Comparison of ENCODE assay signal across 14 cellular contexts in genomic region chr10:8058274-8059111, GRCh38. TPM values are rescaled to one million over a fixed set of nuclear protein-coding genes. Genes with fewer than 3 reads are reported as not detected.
DNase-seq lines count a peak whose midpoint lies in the region; ATAC-seq, FAIRE-seq and TF ChIP-seq lines count a peak whose summit lies in the region.
"Had no signal": no experiment of that assay in that cellular context is flagged by ENCODE, and none has a peak within 500 bp of the region (broad histone marks: within the 10 kb centered on the region; RNA-seq: fewer than 3 reads in every experiment).

No MANE protein-coding gene starts in this region.

- H3K36me3 ChIP-seq in HUES6 (ENCODE audit: control insufficient read depth, insufficient read depth, low read length) (no peaks in the 10 kb centered on the region), H1 (ENCODE audit: control insufficient read depth in 2 of 4, insufficient read depth in 4 of 4, low read length in 3 of 4) (no peaks in the 10 kb centered on the region), brain microvascular endothelial cell (replicated peaks) (no peaks in the 10 kb centered on the region)
- H3K36me3 ChIP-seq: BLaER1 treated with 17β-estradiol and CSF1 and Interleukin-3, amounts not matched to agents 10 nM and 100 nM; WERI-Rb-1 had no signal

- no peaks in the 10 kb centered on the region for H3K79me2 ChIP-seq in H1 (ENCODE audit: control insufficient read depth in 1 of 2, insufficient read depth in 2 of 2, low read length in 2 of 2)

- peak overlapping the region; percentile 94 for H3K4me3 Mint-ChIP-seq in CD4-positive, alpha-beta T cell
- H3K4me3 Mint-ChIP-seq in nephron progenitor cell = peak overlapping the region; percentile 60

- WGBS in H1 (ENCODE audit: extremely low coverage in 1 of 2, insufficient coverage in 1 of 2, insufficient read length in 1 of 2, insufficient replicate concordance in 2 of 2, low coverage in 1 of 2, low lambda C conversion rate in 2 of 2, missing lambda C conversion rate in 1 of 2), 2 experiments = 2% methylated on average over 28 of the region's 45 CpGs; no CpG with 5 or more reads in 1 of the 2 experiments

- H3K27me3 ChIP-seq in CD4-positive, alpha-beta T cell (ENCODE audit: control insufficient read depth, insufficient read depth, low read length) = no peaks in the 10 kb centered on the region
- H3K27me3 ChIP-seq in HUES6 (ENCODE audit: control insufficient read depth, insufficient read depth, low read length) (peaks cover 98% of the 10 kb centered on the region), H1 (replicated peaks in 1 of 4; ENCODE audit: control insufficient read depth in 3 of 4, extremely low read depth in 1 of 4, insufficient read depth in 3 of 4, low read length in 3 of 4) (peaks cover 71 to 98% (median 94%) of the 10 kb centered on the region in 4 experiments), brain microvascular endothelial cell (replicated peaks) (peaks cover 75% of the 10 kb centered on the region)

- no peak overlapping the region for H2AFZ ChIP-seq in H1 (ENCODE audit: low read length)

- no peak overlapping the region for H3K56ac ChIP-seq in H1 (replicated peaks; ENCODE audit: insufficient read length, low read depth, low read length)

- no peak overlapping the region for H3K23ac ChIP-seq in H1 (ENCODE audit: insufficient read length)

- peak overlapping the region; percentile 19 for H4K91ac ChIP-seq in H1 (replicated peaks; ENCODE audit: insufficient read length, low read length)

- peaks cover 86% of the 10 kb centered on the region for H3K36me3 Mint-ChIP-seq in CD4-positive, alpha-beta T cell (ENCODE audit: low read depth)
- H3K36me3 Mint-ChIP-seq in nephron progenitor cell (ENCODE audit: low read depth) = no peaks in the 10 kb centered on the region

- TF ChIP-seq POLR2A in H1 (IDR thresholded peaks at IDR 0.05; ENCODE audit: control extremely low read depth in 1 of 2, low read depth in 2 of 2, low read length in 2 of 2) = no peak

- in situ Hi-C loops in brain microvascular endothelial cell (cut with HindIII; ENCODE audit: low pct_ligation_motif_present, low sequenced_read_pairs) = no loop called here

- H3K27ac Mint-ChIP-seq in CD4-positive, alpha-beta T cell = peak overlapping the region; percentile 97
- H3K27ac Mint-ChIP-seq in nephron progenitor cell = no peak overlapping the region

- peak overlapping the region; percentile 50; the same call in 1 of the 2 replicates for H2BK12ac ChIP-seq in H1 (ENCODE audit: low read depth, low read length)

- peak overlapping the region; percentile 68 to 84 for H3K4me2 ChIP-seq in H1 (ENCODE audit: insufficient read depth in 1 of 2, low read depth in 2 of 2, low read length in 2 of 2)

- H3K27me3 Mint-ChIP-seq in CD4-positive, alpha-beta T cell = peaks cover 10% of the 10 kb centered on the region
- H3K27me3 Mint-ChIP-seq in nephron progenitor cell (ENCODE audit: low read depth, poor library complexity) = peaks cover 87% of the 10 kb centered on the region

- no peak overlapping the region for H3K4ac ChIP-seq in H1 (replicated peaks; ENCODE audit: insufficient read length, low read depth, low read length)

- TF ChIP-seq EP300 in H1 (IDR thresholded peaks at IDR 0.05; ENCODE audit: borderline replicate concordance in 1 of 2, low read depth in 2 of 2, low read length in 2 of 2) = peak in 1 of 2 experiments; percentile 15; a peak in 1 of 3 replicates

- H2BK5ac ChIP-seq in H1 (ENCODE audit: low read depth, low read length) = no peak overlapping the region; the same call in 1 of the 2 replicates

- peaks cover 78% of the 10 kb centered on the region for H3K4me1 Mint-ChIP-seq in CD4-positive, alpha-beta T cell (ENCODE audit: low read depth)
- peaks cover 89% of the 10 kb centered on the region for H3K4me1 Mint-ChIP-seq in nephron progenitor cell

- H3K23me2 ChIP-seq in H1 (ENCODE audit: low read depth, low read length) = peaks cover 19% of the 10 kb centered on the region

- peak overlapping the region; percentile 81; the same call in 1 of the 2 replicates for H2BK15ac ChIP-seq in H1 (ENCODE audit: low read length)

- no peak overlapping the region; the same call in 1 of the 2 replicates for H4K8ac ChIP-seq in H1 (ENCODE audit: extremely low read depth, insufficient read depth, low read length)

- CTCF ChIA-PET in CD4-positive, alpha-beta T cell (lab: Charles Lee) = no interaction called here
- CTCF ChIA-PET in H1 (lab: Charles Lee; ENCODE audit: partially characterized antibody) = interaction anchor here (0.9 to 3.0 kb wide), 5 partner anchors 9 to 284 kb away, joined by 3 to 13 read pairs (median 4); no protein-coding TSS in a partner anchor

- H3K9me3 Mint-ChIP-seq in CD4-positive, alpha-beta T cell = no peaks in the 10 kb centered on the region
- H3K9me3 Mint-ChIP-seq in nephron progenitor cell = no peaks in the 10 kb centered on the region

- H3K14ac ChIP-seq in H1 (ENCODE audit: insufficient read length) = no peak overlapping the region

- H2BK120ac ChIP-seq in H1 (replicated peaks; ENCODE audit: low read depth, low read length) = no peak overlapping the region

- 0 out of 2 replicates have a peak overlapping the region, but pooled peaks have one; percentile 1 for H2AK5ac ChIP-seq in H1 (ENCODE audit: low read depth, low read length)

- 0 out of 2 replicates have a peak overlapping the region, but pooled peaks have one; percentile 66 for H2BK20ac ChIP-seq in H1 (ENCODE audit: low read length)

- no peak for DNase-seq in CD4-positive, alpha-beta T cell
- DNase-seq in H1 (ENCODE audit: low read depth in 1 of 2, low spot score in 2 of 2) = peak in 1 of 2 experiments; percentile 67
- no peak for DNase-seq in nephron progenitor cell
- DNase-seq in middle frontal gyrus (ENCODE audit: extremely low spot score, low spot score) = no peak
- DNase-seq in brain microvascular endothelial cell = no peak
- DNase-seq in NCI-H1048 (lab: John Stamatoyannopoulos, UW) = no peak
- DNase-seq: NCI-H1092 treated with DMSO at 0.1 percent for 48 hours, NCI-H524 treated with DMSO at 0.1 percent for 48 hours, SHP77, WERI-Rb-1 had no signal

- POLR2A ChIA-PET in CD4-positive, alpha-beta T cell (lab: Charles Lee) = interaction anchor here (0.6 to 4.4 kb wide), 11 partner anchors 7 to 1038 kb away, joined by 3 to 64 read pairs (median 14); no protein-coding TSS in a partner anchor
- POLR2A ChIA-PET in H1 (lab: Charles Lee; ENCODE audit: partially characterized antibody) = interaction anchor here (0.8 to 2.5 kb wide), 4 partner anchors 13 to 24 kb away, joined by 4 to 11 read pairs (median 5); no protein-coding TSS in a partner anchor

- H3K18ac ChIP-seq in H1 (ENCODE audit: extremely low read depth, low read length) = peak overlapping the region; percentile 93

- intact Hi-C loops in CD4-positive, alpha-beta T cell (cut with DNase I, micrococcal nuclease) = loop anchor here (5.0 to 10.0 kb wide), 11 partner anchors 79 to 1146 kb away; partner anchors contain the start of genes SFMBT2 (in 1 of the 2) and TAF3 (in 1 of the 2)

- H3K79me1 ChIP-seq in H1 (ENCODE audit: low read depth, low read length) = no peaks in the 10 kb centered on the region

- no peak for FAIRE-seq in H1 (lab: Jason Lieb, UNC)

- peaks cover 73% of the 10 kb centered on the region for H3K4me1 ChIP-seq in HUES6 (ENCODE audit: control insufficient read depth, insufficient read depth, low read length)
- H3K4me1 ChIP-seq in H1 (replicated peaks in 1 of 4; ENCODE audit: control insufficient read depth in 3 of 4, insufficient read depth in 4 of 4, low read length in 3 of 4) = peaks cover 30 to 51% (median 38%) of the 10 kb centered on the region in 4 experiments

- H3K4me3 ChIP-seq in HUES6 (ENCODE audit: low read depth, low read length) (peak overlapping the region; percentile 70), H1 (ENCODE audit: extremely low read depth in 1 of 4, insufficient read depth in 2 of 4, low read depth in 3 of 4, low read length in 4 of 4) (peak overlapping the region; percentile 12 to 61 (median 24); a peak in 5 of 8 replicates), brain microvascular endothelial cell (ENCODE audit: low read depth, low read length) (no peak overlapping the region)
- H3K4me3 ChIP-seq: BLaER1 treated with 17β-estradiol and CSF1 and Interleukin-3, amounts not matched to agents 10 nM and 100 nM; dorsolateral prefrontal cortex had no signal

- peaks cover 6 to 14% of the 10 kb centered on the region in 2 experiments for H4K20me1 ChIP-seq in H1 (replicated peaks in 1 of 2; ENCODE audit: control insufficient read depth in 1 of 2, insufficient read depth in 2 of 2, low read length in 2 of 2)

- no peak for ATAC-seq in CD4-positive, alpha-beta T cell (ENCODE audit: poor library complexity)
- ATAC-seq in GM19328 (IDR thresholded peaks at IDR 0.05; ENCODE audit: unreplicated experiment) = no peak

- H3K9me3 ChIP-seq in CD4-positive, alpha-beta T cell (ENCODE audit: control insufficient read depth, low read length) = no peaks in the 10 kb centered on the region
- H3K9me3 ChIP-seq in HUES6 (ENCODE audit: control insufficient read depth, insufficient read depth, low read depth, low read length) = no peaks in the 10 kb centered on the region
- no peaks in the 10 kb centered on the region for H3K9me3 ChIP-seq in H1 (ENCODE audit: insufficient read depth in 2 of 2, low read depth in 1 of 2, low read length in 1 of 2)

- peak overlapping the region; percentile 76 for H3K27ac ChIP-seq in CD4-positive, alpha-beta T cell (ENCODE audit: low read depth, low read length)
- H3K27ac ChIP-seq in HUES6 (ENCODE audit: low read depth, low read length) (no peak overlapping the region), H1 (ENCODE audit: low read depth, low read length) (no peak overlapping the region), brain microvascular endothelial cell (no peak overlapping the region)
- H3K27ac ChIP-seq: BLaER1 treated with 17β-estradiol and CSF1 and Interleukin-3, amounts not matched to agents 10 nM and 100 nM; dorsolateral prefrontal cortex; WERI-Rb-1 had no signal

- no peak for TF ChIP-seq RAD21 in H1 (IDR thresholded peaks at IDR 0.05 in 1 of 2, conservative IDR thresholded peaks at IDR 0.05 in 1 of 2; ENCODE audit: low read depth in 2 of 2, low read length in 2 of 2)

- TF ChIP-seq CTCF in CD4-positive, alpha-beta T cell (IDR thresholded peaks at IDR 0.05) = no peak
- TF ChIP-seq CTCF in H1 (IDR thresholded peaks at IDR 0.05; ENCODE audit: control extremely low read depth in 1 of 3, insufficient read depth in 1 of 3, low read depth in 1 of 3, low read length in 3 of 3) (no peak), nephron progenitor cell (IDR thresholded peaks at IDR 0.05) (no peak), brain microvascular endothelial cell (IDR thresholded peaks at IDR 0.05; ENCODE audit: low read depth, low read length, missing control alignments) (no peak)

- H3K9ac ChIP-seq in HUES6 (ENCODE audit: low read length) = no peak overlapping the region
- H3K9ac ChIP-seq in H1 (replicated peaks in 1 of 4; ENCODE audit: extremely low read depth in 1 of 4, low read depth in 3 of 4, low read length in 3 of 4) = no peak overlapping the region
- H3K9ac ChIP-seq: BLaER1 treated with 17β-estradiol and CSF1 and Interleukin-3, amounts not matched to agents 10 nM and 100 nM had no signal

- no peak overlapping the region for H4K5ac ChIP-seq in H1 (ENCODE audit: insufficient read length, low read depth, low read length)

RNA-seq across cellular contexts. Expression of gene GATA3, which starts 4.0 kb away (rescaled TPM):
- total RNA-seq in CD4-positive, alpha-beta T cell = 100 to 1,000 TPM; 128 to 141 TPM
- 0.43 and 0.80 TPM in 2 replicates for total RNA-seq in H1 (2021; fragmentation: NEBNext Ultra II Directional; extraction: Animal tissue kit (Norgen Biotek cat#: 25700))
- polyA plus RNA-seq in H1 (2011; rRNA removed) = 0.02 and 0.11 TPM in 2 replicates
- 0.06 TPM for polyA plus RNA-seq in H1 (2011; cell fraction: cytosol; rRNA removed)
- polyA plus RNA-seq in H1 (2011; cell fraction: nucleus; rRNA removed) = 0.04 TPM
- 0.13 to 0.23 TPM (median 0.18 TPM) in 3 of 4 replicates, not detected in the other for polyA plus RNA-seq in H1 (2012, experiment 1 of 2)
- 0.21 TPM for polyA plus RNA-seq in H1 (2012, experiment 2 of 2)
- polyA plus RNA-seq in H1 (2013, experiment 1 of 2) = 0.30 TPM
- polyA plus RNA-seq in H1 (2013, experiment 2 of 2) = 0.29 TPM
- not detected in 2 replicates for polyA minus RNA-seq in H1 (2011; rRNA and poly(A)+ RNA removed)
- not detected for polyA minus RNA-seq in H1 (2011; cell fraction: cytosol; rRNA and poly(A)+ RNA removed)
- polyA minus RNA-seq in H1 (2011; cell fraction: nucleus; rRNA and poly(A)+ RNA removed) = not detected

Comparison
In these comparisons a context has a peak if more than half of its experiments do, and no peak if none do; other contexts are left out.
1. RNA of gene GATA3, which starts 4.0 kb away (total RNA-seq): 128 to 141 TPM in CD4-positive, alpha-beta T cell; 0.43 to 0.80 TPM in H1; every median in the first group is over 10 times any median in the second.